ENCODE assay signal across 26 cellular contexts in genomic region chr4:41234424-41234823, GRCh38. TPM values are rescaled to one million over a fixed set of nuclear protein-coding genes. Genes with fewer than 3 reads are reported as not detected.
DNase-seq lines count a peak whose midpoint lies in the region; ATAC-seq and TF ChIP-seq lines count a peak whose summit lies in the region.
"Had no signal": no experiment of that assay in that cellular context is flagged by ENCODE, and none has a peak within 500 bp of the region (broad histone marks: within the 10 kb centered on the region; RNA-seq: fewer than 3 reads in every experiment).

No MANE protein-coding gene starts in this region.

- H3K14ac ChIP-seq in H9 (ENCODE audit: insufficient read depth, low read length): no peak overlapping the region

- no peaks in the 10 kb centered on the region for H3K79me1 ChIP-seq in H9 (ENCODE audit: insufficient read depth, low read depth, low read length, poor library complexity, severe bottlenecking)

- H3K4me2 ChIP-seq in H9 (ENCODE audit: insufficient read depth, insufficient read length, low read length): no peak overlapping the region
- H3K4me2 ChIP-seq: BLaER1 had no signal

- no CpG with 5 or more reads among the region's 4 CpGs for WGBS in H9 (ENCODE audit: extremely low coverage, insufficient read length, low lambda C conversion rate)

- no peak overlapping the region for H3K56ac ChIP-seq in H9 (ENCODE audit: insufficient read length, low read depth, low read length)

- H3K27ac ChIP-seq in H9 (ENCODE audit: insufficient read length, low read depth, low read length): no peak overlapping the region
- H3K27ac ChIP-seq: BLaER1 had no signal

- no peak overlapping the region for H4K5ac ChIP-seq in H9 (ENCODE audit: insufficient read length, low read depth, low read length)

- H2BK120ac ChIP-seq in H9 (ENCODE audit: low read depth, low read length, poor library complexity, severe bottlenecking): no peak overlapping the region

- H2BK12ac ChIP-seq in H9 (ENCODE audit: insufficient read length, low read depth, low read length): no peak overlapping the region

- no peaks in the 10 kb centered on the region for H3K79me2 ChIP-seq in H9 (ENCODE audit: insufficient read depth, low read length)

- H2BK15ac ChIP-seq in H9 (ENCODE audit: low read depth, low read length): no peak overlapping the region

- no peak overlapping the region for H4K8ac ChIP-seq in H9 (replicated peaks; ENCODE audit: insufficient read length, low read depth, low read length)

- no peaks in the 10 kb centered on the region for H4K20me1 ChIP-seq in H9 (ENCODE audit: control insufficient read depth, insufficient read depth, insufficient read length)
- H4K20me1 ChIP-seq: BLaER1 had no signal

- no peak overlapping the region for H2AK5ac ChIP-seq in H9 (ENCODE audit: insufficient read length, low read length)

- H3K4ac ChIP-seq in H9 (ENCODE audit: low read depth, low read length): no peak overlapping the region

- no peak for TF ChIP-seq CTCF in H9 (conservative IDR thresholded peaks at IDR 0.05)

- no peaks in the 10 kb centered on the region for H3K4me1 ChIP-seq in H9 (ENCODE audit: insufficient read depth, low read length)
- H3K4me1 ChIP-seq: BE2C, BLaER1 had no signal

- no peaks in the 10 kb centered on the region for H3K36me3 Mint-ChIP-seq in H9 (ENCODE audit: insufficient read depth in 1 of 3, low read depth in 3 of 3)
- H3K36me3 Mint-ChIP-seq: CD14-positive monocyte; CD4-positive, alpha-beta memory T cell; CD4-positive, CD25-positive, alpha-beta regulatory T cell; CD8-positive, alpha-beta memory T cell had no signal

- no peaks in the 10 kb centered on the region for H3K9me3 ChIP-seq in H9 (ENCODE audit: control insufficient read depth, low read depth, low read length)

- H3K9ac ChIP-seq in H9 (ENCODE audit: extremely low read depth, insufficient read length, low read length): no peak overlapping the region
- H3K9ac ChIP-seq: BLaER1 had no signal

- no peak overlapping the region for H3K23ac ChIP-seq in H9 (ENCODE audit: insufficient read length, low read depth, low read length)

- H3K27me3 Mint-ChIP-seq in H9 (ENCODE audit: low read depth): no peaks in the 10 kb centered on the region; the same call in 1 of the 2 replicates
- H3K27me3 Mint-ChIP-seq: CD4-positive, CD25-positive, alpha-beta regulatory T cell; CD8-positive, alpha-beta memory T cell had no signal

- TF ChIP-seq POLR2A in GM18505 (IDR thresholded peaks at IDR 0.05; ENCODE audit: borderline replicate concordance, extremely low read depth, insufficient read depth, insufficient read length): no peak

- in situ Hi-C loops in SK-MEL-5 (cut with HindIII; ENCODE audit: low pct_unique_long_range_greater_than_20kb, low sequenced_read_pairs): no loop called here

- H3K18ac ChIP-seq in H9 (ENCODE audit: insufficient read length, low read depth, low read length): no peak overlapping the region

- DNase-seq in H9 (no peak), SK-MEL-5 (ENCODE audit: low read depth, low spot score) (peak; percentile 71), foreskin melanocyte (peak; percentile 66), pons (ENCODE audit: low spot score) (peak; percentile 12), kidney glomerular epithelial cell (lab: John Stamatoyannopoulos, UW) (no peak)
- DNase-seq: 8988T; ACHN; BE2C; C1 segment of cervical spinal cord; CD4-positive, alpha-beta memory T cell; CD4-positive, CD25-positive, alpha-beta regulatory T cell; CD8-positive, alpha-beta memory T cell; COR-L47; DMS 273 treated with DMSO at 0.1 percent for 48 hours; DMS153; DMS53; DMS79; DND-41; EL; GDM1 had no signal

- H3T11ph ChIP-seq in H9 (ENCODE audit: low read length): no peak overlapping the region

- no peak overlapping the region for H2BK20ac ChIP-seq in H9 (ENCODE audit: low read depth, low read length, poor library complexity, severe bottlenecking)

- H2BK5ac ChIP-seq in H9 (ENCODE audit: insufficient read length, low read length): no peak overlapping the region

- H3K4me3 Mint-ChIP-seq in H9: no peak overlapping the region
- H3K4me3 Mint-ChIP-seq: CD14-positive monocyte; CD4-positive, alpha-beta memory T cell; CD8-positive, alpha-beta memory T cell had no signal

- H3K27ac Mint-ChIP-seq in H9: peak overlapping the region in 2 of 3 experiments; percentile 60 to 65; a peak in 2 of 7 replicates
- H3K27ac Mint-ChIP-seq: CD4-positive, alpha-beta memory T cell; CD4-positive, CD25-positive, alpha-beta regulatory T cell; CD8-positive, alpha-beta memory T cell had no signal

- no peak for ATAC-seq in GM18505 (IDR thresholded peaks at IDR 0.05; ENCODE audit: unreplicated experiment)
- no peak for ATAC-seq in HG03378 (IDR thresholded peaks at IDR 0.05; ENCODE audit: unreplicated experiment)
- ATAC-seq in esophagus mucosa: no peak
- ATAC-seq: GM12878 had no signal

- no peaks in the 10 kb centered on the region for H3K23me2 ChIP-seq in H9 (ENCODE audit: insufficient read length, low read depth, low read length, poor library complexity, severe bottlenecking)

- no peak overlapping the region for H2AFZ ChIP-seq in H9 (ENCODE audit: low read length)

- no peak overlapping the region for H4K91ac ChIP-seq in H9 (ENCODE audit: insufficient read length, low read depth, low read length)

- H3K27me3 ChIP-seq in H9 (ENCODE audit: insufficient read depth, low read length): no peaks in the 10 kb centered on the region
- H3K27me3 ChIP-seq: BE2C, BLaER1 had no signal

- no peaks in the 10 kb centered on the region for H3K9me3 Mint-ChIP-seq in H9

- 0 out of 4 replicates have a peak, but pooled peaks cover 0 to 3% of the 10 kb centered on the region in 2 experiments for H3K4me1 Mint-ChIP-seq in H9
- H3K4me1 Mint-ChIP-seq: CD4-positive, alpha-beta memory T cell; CD4-positive, CD25-positive, alpha-beta regulatory T cell; CD8-positive, alpha-beta memory T cell had no signal

RNA-seq across cellular contexts. Expression of gene APBB2, which starts 20.1 kb away (rescaled TPM):
- 36.3 and 39.6 TPM in 2 replicates for total RNA-seq in H9 (2021)
- total RNA-seq in SK-MEL-5 (2014; rRNA removed; shearing (Covaris generic)): 10.9 and 15.5 TPM in 2 replicates
- polyA plus RNA-seq in SK-MEL-5 (2015; cell fraction: cytosol; rRNA removed): 12.2 and 14.4 TPM in 2 replicates
- 10.0 and 15.4 TPM in 2 replicates for polyA plus RNA-seq in SK-MEL-5 (2015; cell fraction: nucleus; rRNA removed)
- 13.3 TPM for total RNA-seq in esophagus mucosa
- total RNA-seq: CD4-positive, CD25-positive, alpha-beta regulatory T cell had no signal
- polyA plus RNA-seq: CD4-positive, alpha-beta memory T cell; CD4-positive, CD25-positive, alpha-beta regulatory T cell; CD8-positive, alpha-beta memory T cell had no signal

RNA-seq across cellular contexts. Expression of gene UCHL1, which starts 22.3 kb away (rescaled TPM):
- total RNA-seq in H9 (2021) (513 and 522 TPM in 2 replicates), esophagus mucosa (2.1 TPM)
- total RNA-seq in SK-MEL-5 (2014; rRNA removed; shearing (Covaris generic)): not detected in 2 replicates
- polyA plus RNA-seq in SK-MEL-5 (2015; cell fraction: cytosol; rRNA removed): not detected in 2 replicates
- not detected in 2 replicates for polyA plus RNA-seq in SK-MEL-5 (2015; cell fraction: nucleus; rRNA removed)
- total RNA-seq: CD4-positive, CD25-positive, alpha-beta regulatory T cell had no signal
- polyA plus RNA-seq: CD14-positive monocyte; CD4-positive, alpha-beta memory T cell; CD4-positive, CD25-positive, alpha-beta regulatory T cell; CD8-positive, alpha-beta memory T cell had no signal

Comparison
In these comparisons a context has a peak if more than half of its experiments do, and no peak if none do; other contexts are left out.
1. DNase-seq: peak in SK-MEL-5 (single experiment), foreskin melanocyte (single experiment) and pons (single experiment); none in H9 (single experiment) and kidney glomerular epithelial cell (single experiment).
2. RNA of gene UCHL1, which starts 22.3 kb away (total RNA-seq): 513 to 522 TPM in H9; 2.1 TPM in esophagus mucosa (single experiment) and not detected in SK-MEL-5; every median in the first group is over 100 times any median in the second.